Comparison of ENCODE assay signal across 29 cellular contexts in genomic region chr15:77688270-77689058, GRCh38. TPM values are rescaled to one million over a fixed set of nuclear protein-coding genes. Genes with fewer than 3 reads are reported as not detected.
"Had no signal": no experiment of that assay in that cellular context is flagged by ENCODE, and none has a peak within 500 bp of the region (broad histone marks: within the 10 kb centered on the region; RNA-seq: fewer than 3 reads in every experiment).

No MANE protein-coding gene starts in this region.

- H3K9me3 Mint-ChIP-seq: activated naive CD4-positive, alpha-beta T cell treated with anti-CD3 and anti-CD28 coated beads, Interleukin-2, amount 50 U/mL, for 72 hours; activated T-cell treated with anti-CD3 and anti-CD28 coated beads, Interleukin-2, amount 50 U/mL, for 72 hours; natural killer cell treated with Interleukin-12 subunit alpha and Interleukin-12 subunit beta and Interleukin-15 and Interleukin-18, amount 100 ng/mL, for 72 hours; stimulated activated memory B cell treated with anti-CD40 and anti-IgM and Interleukin-4, amounts not matched to agents 10 μg/mL and 1 μg/mL and 100 μg/mL, for 72 hours; stimulated activated naive CD8-positive, alpha-beta T cell treated with anti-CD3 and anti-CD28 coated beads, Interleukin-15, amount 100 ng/mL, for 72 hours had no signal

- H3K4me1 Mint-ChIP-seq: stimulated activated memory B cell treated with anti-CD40 and anti-IgM and Interleukin-4, amounts not matched to agents 10 μg/mL and 1 μg/mL and 100 μg/mL, for 72 hours; stimulated activated naive CD8-positive, alpha-beta T cell treated with anti-CD3 and anti-CD28 coated beads, Interleukin-15, amount 100 ng/mL, for 72 hours had no signal

- ATAC-seq: activated naive CD4-positive, alpha-beta T cell treated with anti-CD3 and anti-CD28 coated beads, Interleukin-2, amount 50 U/mL, for 72 hours; activated T-cell treated with anti-CD3 and anti-CD28 coated beads, Interleukin-2, amount 50 U/mL, for 72 hours; gastroesophageal sphincter; left cardiac atrium; left ventricle myocardium superior; mucosa of descending colon; stimulated activated memory B cell treated with anti-CD40 and anti-IgM and Interleukin-4, amounts not matched to agents 10 μg/mL and 1 μg/mL and 100 μg/mL, for 72 hours; stimulated activated naive CD8-positive, alpha-beta T cell treated with anti-CD3 and anti-CD28 coated beads, Interleukin-15, amount 100 ng/mL, for 72 hours had no signal

- H3K27ac Mint-ChIP-seq: activated naive CD4-positive, alpha-beta T cell treated with anti-CD3 and anti-CD28 coated beads, Interleukin-2, amount 50 U/mL, for 72 hours; activated T-cell treated with anti-CD3 and anti-CD28 coated beads, Interleukin-2, amount 50 U/mL, for 72 hours; natural killer cell treated with Interleukin-12 subunit alpha and Interleukin-12 subunit beta and Interleukin-15 and Interleukin-18, amount 100 ng/mL, for 72 hours; stimulated activated memory B cell treated with anti-CD40 and anti-IgM and Interleukin-4, amounts not matched to agents 10 μg/mL and 1 μg/mL and 100 μg/mL, for 72 hours; stimulated activated naive CD8-positive, alpha-beta T cell treated with anti-CD3 and anti-CD28 coated beads, Interleukin-15, amount 100 ng/mL, for 72 hours had no signal

- H3K36me3 Mint-ChIP-seq: activated naive CD4-positive, alpha-beta T cell treated with anti-CD3 and anti-CD28 coated beads, Interleukin-2, amount 50 U/mL, for 72 hours; natural killer cell treated with Interleukin-12 subunit alpha and Interleukin-12 subunit beta and Interleukin-15 and Interleukin-18, amount 100 ng/mL, for 72 hours; stimulated activated memory B cell treated with anti-CD40 and anti-IgM and Interleukin-4, amounts not matched to agents 10 μg/mL and 1 μg/mL and 100 μg/mL, for 72 hours had no signal

- H3K4me3 Mint-ChIP-seq: activated T-cell treated with anti-CD3 and anti-CD28 coated beads, Interleukin-2, amount 50 U/mL, for 72 hours; brain; natural killer cell treated with Interleukin-12 subunit alpha and Interleukin-12 subunit beta and Interleukin-15 and Interleukin-18, amount 100 ng/mL, for 72 hours; stimulated activated memory B cell treated with anti-CD40 and anti-IgM and Interleukin-4, amounts not matched to agents 10 μg/mL and 1 μg/mL and 100 μg/mL, for 72 hours; stimulated activated naive CD8-positive, alpha-beta T cell treated with anti-CD3 and anti-CD28 coated beads, Interleukin-15, amount 100 ng/mL, for 72 hours had no signal

- DNase-seq: activated CD4-positive, alpha-beta T cell treated with anti-CD3 and anti-CD28 coated beads for 4 hours; activated CD4-positive, alpha-beta T cell treated with anti-CD3 and anti-CD28 coated beads, Interleukin-2, amount 50 U/mL, for 4 hours; activated naive CD4-positive, alpha-beta T cell; activated T-cell treated with anti-CD3 and anti-CD28 coated beads for 4 hours; activated T-cell treated with anti-CD3 and anti-CD28 coated beads, Interleukin-2, amount 50 U/mL, for 72 hours; adrenal gland; cerebellar nuclear complex; colonic mucosa; effector memory CD4-positive, alpha-beta T cell; erythroblast; left cardiac atrium; left ventricle myocardium superior; mucosa of descending colon; ovary; sigmoid colon; small intestine; stimulated activated CD4-positive, alpha-beta T cell treated with anti-CD3 and anti-CD28 coated beads, Interleukin-4, amount 100 ng/mL, for 24 hours; stimulated activated naive CD8-positive, alpha-beta T cell treated with anti-CD3 and anti-CD28 coated beads, Interleukin-15, amount 100 ng/mL, for 72 hours; substantia nigra; upper lobe of left lung had no signal

RNA-seq across cellular contexts. Expression of gene LINGO1, which starts 55.8 kb away (rescaled TPM):
- total RNA-seq: activated naive CD4-positive, alpha-beta T cell treated with anti-CD3 and anti-CD28 coated beads, Interleukin-2, amount 50 U/mL, for 72 hours; fibroblast of lung; fibroblast of villous mesenchyme; myocyte; natural killer cell treated with Interleukin-12 subunit alpha and Interleukin-12 subunit beta and Interleukin-15 and Interleukin-18, amount 100 ng/mL, for 72 hours; T-helper 2 cell treated with Interferon-gamma antibody and Interleukin-4, amounts not matched to agents 100 ng/mL and 5 ng/mL, for 36 hours had no signal
